Comparison of ENCODE assay signal across 14 cellular contexts in genomic region chr6:129659590-129660345, GRCh38. TPM values are rescaled to one million over a fixed set of nuclear protein-coding genes. Genes with fewer than 3 reads are reported as not detected.
DNase-seq lines count a peak whose midpoint lies in the region; ATAC-seq and TF ChIP-seq lines count a peak whose summit lies in the region.
"Had no signal": no experiment of that assay in that cellular context is flagged by ENCODE, and none has a peak within 500 bp of the region (broad histone marks: within the 10 kb centered on the region; RNA-seq: fewer than 3 reads in every experiment).

No MANE protein-coding gene starts in this region.

- DNase-seq in Caco-2 (peak; percentile 59 to 60), WTC11 (ENCODE audit: low spot score) (no peak), right atrium auricular region (ENCODE audit: low spot score) (no peak), psoas muscle (no peak), NCI-H345 (lab: John Stamatoyannopoulos, UW) (no peak), cerebellar cortex (ENCODE audit: low spot score) (no peak), NCI-H1092 (lab: John Stamatoyannopoulos, UW) (no peak)
- DNase-seq: activated CD4-positive, alpha-beta T cell treated with anti-CD3 and anti-CD28 coated beads, Interleukin-2, amount 10 ng/mL, durations not matched to agents 7 days and 5 days; activated gamma-delta T cell treated with Interleukin-2 at 50 U/mL for 16 hours; EL; NCI-H187; stimulated activated CD4-positive, alpha-beta T cell treated with anti-CD3 and anti-CD28 coated beads, Interleukin-12 subunit alpha, Interleukin-12 subunit beta, amount 100 ng/mL, for 4 hours had no signal

- ATAC-seq in WTC11 (no peak), psoas muscle (no peak), GM19395 (IDR thresholded peaks at IDR 0.05; ENCODE audit: unreplicated experiment) (no peak)

- intact Hi-C loops in Caco-2 (cut with micrococcal nuclease; ENCODE audit: unreplicated experiment) (loop anchor here (1.0 to 10.0 kb wide), 2 partner anchors 8 to 155 kb away; no protein-coding TSS in a partner anchor), psoas muscle (cut with DNase I) (no loop called here)

- TF ChIP-seq CTCF in Caco-2 (IDR thresholded peaks at IDR 0.05; ENCODE audit: insufficient read depth in 1 of 2, low read depth in 1 of 2, low read length in 1 of 2, severe bottlenecking in 1 of 2, unreplicated experiment in 1 of 2) (no peak), WTC11 (IDR thresholded peaks at IDR 0.05) (no peak), right atrium auricular region (IDR thresholded peaks at IDR 0.05) (no peak), psoas muscle (IDR thresholded peaks at IDR 0.05) (no peak)

- peak overlapping the region; percentile 29 for H3K27ac Mint-ChIP-seq in Caco-2 (ENCODE audit: unreplicated experiment)
- H3K27ac Mint-ChIP-seq in WTC11: peak overlapping the region; percentile 7; the same call in 1 of the 2 replicates
- H3K27ac Mint-ChIP-seq: activated CD4-positive, alpha-beta T cell treated with anti-CD3 and anti-CD28 coated beads, Interleukin-2, amount 10 ng/mL, durations not matched to agents 7 days and 5 days had no signal

- H3K27me3 Mint-ChIP-seq in Caco-2 (ENCODE audit: insufficient read depth, unreplicated experiment) (no peaks in the 10 kb centered on the region), WTC11 (ENCODE audit: low read depth) (no peaks in the 10 kb centered on the region)

- H3K9me3 ChIP-seq in Caco-2 (no peaks in the 10 kb centered on the region), right atrium auricular region (no peaks in the 10 kb centered on the region), psoas muscle (no peaks in the 10 kb centered on the region)

- H3K4me1 ChIP-seq in Caco-2 (peaks cover 39% of the 10 kb centered on the region), right atrium auricular region (peaks cover 0 to 17% of the 10 kb centered on the region in 2 donors), psoas muscle (peaks cover 30% of the 10 kb centered on the region)

- H3K9me3 Mint-ChIP-seq in Caco-2 (ENCODE audit: unreplicated experiment) (peaks cover 6% of the 10 kb centered on the region), WTC11 (no peaks in the 10 kb centered on the region)
- H3K9me3 Mint-ChIP-seq: activated CD4-positive, alpha-beta T cell treated with anti-CD3 and anti-CD28 coated beads, Interleukin-2, amount 10 ng/mL, durations not matched to agents 7 days and 5 days had no signal

- H3K4me3 Mint-ChIP-seq in Caco-2 (ENCODE audit: unreplicated experiment) (peak overlapping the region; percentile 55), WTC11 (no peak overlapping the region)
- H3K4me3 Mint-ChIP-seq: activated CD4-positive, alpha-beta T cell treated with anti-CD3 and anti-CD28 coated beads, Interleukin-2, amount 10 ng/mL, durations not matched to agents 7 days and 5 days had no signal

- peak overlapping the region; percentile 5 to 57 for H3K27ac ChIP-seq in right atrium auricular region
- peak overlapping the region; percentile 2 for H3K27ac ChIP-seq in psoas muscle
- H3K27ac ChIP-seq: cardiac muscle cell had no signal

- POLR2A ChIA-PET in Caco-2 (lab: Charles Lee): no interaction called here
- POLR2A ChIA-PET in WTC11 (lab: Charles Lee): no interaction called here

- TSS peak; percentile 35 for BruUV-seq in Caco-2 (replicated peaks; lab: Mats Ljungman, UMichigan)

- H3K4me1 Mint-ChIP-seq in Caco-2 (ENCODE audit: low read depth, unreplicated experiment): peaks cover 42% of the 10 kb centered on the region
- peaks cover 28% of the 10 kb centered on the region for H3K4me1 Mint-ChIP-seq in WTC11

- no peaks in the 10 kb centered on the region for H3K36me3 ChIP-seq in Caco-2 (ENCODE audit: control insufficient read depth, insufficient read depth, low read length)
- no peaks in the 10 kb centered on the region for H3K36me3 ChIP-seq in right atrium auricular region
- H3K36me3 ChIP-seq in psoas muscle (ENCODE audit: insufficient read depth in 1 of 2, low read depth in 1 of 2): no peaks in the 10 kb centered on the region
- H3K36me3 ChIP-seq: cardiac muscle cell had no signal

- H3K36me3 Mint-ChIP-seq in Caco-2 (ENCODE audit: insufficient read depth, unreplicated experiment) (peaks cover 5% of the 10 kb centered on the region), WTC11 (no peaks in the 10 kb centered on the region)

- CTCF ChIA-PET in Caco-2 (lab: Charles Lee): no interaction called here
- CTCF ChIA-PET in WTC11 (lab: Charles Lee): no interaction called here

- H3K27me3 ChIP-seq in Caco-2 (replicated peaks; ENCODE audit: control insufficient read depth, insufficient read depth, low read length) (no peaks in the 10 kb centered on the region), right atrium auricular region (no peaks in the 10 kb centered on the region), psoas muscle (ENCODE audit: insufficient read depth in 3 of 3, low read length in 2 of 3) (no peaks in the 10 kb centered on the region)
- H3K27me3 ChIP-seq: cardiac muscle cell had no signal

- WGBS in psoas muscle, 3 donors: 81 to 82% (median 82%) methylated on average over 14 of the region's 14 CpGs

- H3K4me3 ChIP-seq in Caco-2 (ENCODE audit: low read depth, low read length): no peak overlapping the region; the same call in 1 of the 2 replicates
- H3K4me3 ChIP-seq in right atrium auricular region: peak overlapping the region in 1 of 2 donors; percentile 39
- peak overlapping the region; percentile 28 for H3K4me3 ChIP-seq in psoas muscle
- H3K4me3 ChIP-seq: cardiac muscle cell had no signal

TF ChIP-seq in WTC11, 78 proteins besides CTCF, POLR2A, EP300 and RAD21:
- TF ChIP-seq NR1H2 (CRISPR knock-in tag; IDR thresholded peaks at IDR 0.05): no peak
- TF ChIP-seq IRF1 (CRISPR knock-in tag; IDR thresholded peaks at IDR 0.05): no peak
- no peak for TF ChIP-seq MXD4 (CRISPR knock-in tag; IDR thresholded peaks at IDR 0.05; ENCODE audit: borderline replicate concordance)
- TF ChIP-seq, protein P1, sequence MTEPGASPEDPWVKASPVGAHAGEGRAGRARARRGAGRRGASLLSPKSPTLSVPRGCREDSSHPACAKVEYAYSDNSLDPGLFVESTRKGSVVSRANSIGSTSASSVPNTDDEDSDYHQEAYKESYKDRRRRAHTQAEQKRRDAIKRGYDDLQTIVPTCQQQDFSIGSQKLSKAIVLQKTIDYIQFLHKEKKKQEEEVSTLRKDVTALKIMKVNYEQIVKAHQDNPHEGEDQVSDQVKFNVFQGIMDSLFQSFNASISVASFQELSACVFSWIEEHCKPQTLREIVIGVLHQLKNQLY (CRISPR knock-in tag; IDR thresholded peaks at IDR 0.05): no peak
- no peak for TF ChIP-seq NFYB (CRISPR knock-in tag; conservative IDR thresholded peaks at IDR 0.05; ENCODE audit: low read depth)
- no peak for TF ChIP-seq SMAD4 (CRISPR knock-in tag; IDR thresholded peaks at IDR 0.05)
- TF ChIP-seq ZNF425 (CRISPR knock-in tag; conservative IDR thresholded peaks at IDR 0.05): no peak
- no peak for TF ChIP-seq NFE2L1 (CRISPR knock-in tag; IDR thresholded peaks at IDR 0.05)
- TF ChIP-seq CBFB (CRISPR knock-in tag; IDR thresholded peaks at IDR 0.05; ENCODE audit: low read depth): no peak
- TF ChIP-seq ELF4 (CRISPR knock-in tag; IDR thresholded peaks at IDR 0.05; ENCODE audit: low read depth): no peak
- no peak for TF ChIP-seq SP1 (CRISPR knock-in tag; conservative IDR thresholded peaks at IDR 0.05)
- TF ChIP-seq TP53 (CRISPR knock-in tag; IDR thresholded peaks at IDR 0.05): no peak
- no peak for TF ChIP-seq PREB (CRISPR knock-in tag; IDR thresholded peaks at IDR 0.05; ENCODE audit: borderline replicate concordance)
- TF ChIP-seq TEAD4 (CRISPR knock-in tag; IDR thresholded peaks at IDR 0.05): no peak
- no peak for TF ChIP-seq CREB1 (CRISPR knock-in tag; IDR thresholded peaks at IDR 0.05)
- no peak for TF ChIP-seq NFATC4 (CRISPR knock-in tag; IDR thresholded peaks at IDR 0.05)

RNA-seq across cellular contexts. Expression of gene ARHGAP18, which starts 50.2 kb away (rescaled TPM):
- 15.0 and 15.6 TPM in 2 replicates for total RNA-seq in Caco-2 (2022)
- total RNA-seq in WTC11 (2021): 3.7 to 4.6 TPM (median 4.4 TPM) in 3 replicates
- total RNA-seq in right atrium auricular region: 10 to 100 TPM in 1 of 2 donors, 1 to 10 TPM in 1; 7.1 to 11.2 TPM
- total RNA-seq in psoas muscle: 1 to 10 TPM; 5.2 to 6.8 (median 5.5) TPM
- 1 to 10 TPM; 1.6 to 6.0 (median 4.3) TPM for polyA plus RNA-seq in psoas muscle

Comparison
In these comparisons a context has a peak if more than half of its experiments do, and no peak if none do; other contexts are left out.
1. DNase-seq: peak in Caco-2 (2 of 2); none in WTC11 (single experiment), right atrium auricular region (single experiment), psoas muscle (0 of 2), NCI-H345 (single experiment), cerebellar cortex (single experiment) and NCI-H1092 (single experiment).